8 cellular contexts compared by ENCODE assay signal in genomic region chr22:23070418-23071162, GRCh38. TPM values are rescaled to one million over a fixed set of nuclear protein-coding genes. Genes with fewer than 3 reads are reported as not detected.
A peak's percentile ranks its signal among the peaks of the same experiment; 100 is the strongest.
DNase-seq lines count a peak whose midpoint lies in the region; ATAC-seq and TF ChIP-seq lines count a peak whose summit lies in the region.

Gene GNAZ (plus strand): TSS chr22:23070519. CDS start chr22:23095696, 25,177 bp downstream.

- peak within 1 kb of the TSS; percentile 93 for H3K4me2 ChIP-seq in GM23248 (ENCODE audit: unreplicated experiment)
- peak within 1 kb of the TSS; percentile 99 for H3K4me2 ChIP-seq in OCI-LY3 (ENCODE audit: low read length)
- peak within 1 kb of the TSS; percentile 99 for H3K4me2 ChIP-seq in smooth muscle cell

- H3K27me3 ChIP-seq in GM23248 (replicated peaks; ENCODE audit: insufficient read depth) (no peaks in the 10 kb centered on the region), OCI-LY3 (ENCODE audit: low read depth, low read length) (no peaks in the 10 kb centered on the region), body of pancreas (no peaks in the 10 kb centered on the region), smooth muscle cell (ENCODE audit: low read depth) (peaks cover 34% of the 10 kb centered on the region)

- H3F3A ChIP-seq in GM23248 (ENCODE audit: insufficient read depth) (no peaks in the 10 kb centered on the region), smooth muscle cell (ENCODE audit: low read depth) (no peaks in the 10 kb centered on the region)

- H3K9me3 ChIP-seq in GM23248 (ENCODE audit: low read depth) (no peaks in the 10 kb centered on the region), OCI-LY3 (ENCODE audit: insufficient read depth, low read length) (no peaks in the 10 kb centered on the region), body of pancreas (no peaks in the 10 kb centered on the region), smooth muscle cell (replicated peaks; ENCODE audit: low read depth) (no peaks in the 10 kb centered on the region)

- H3K4me1 ChIP-seq in GM23248 (ENCODE audit: insufficient read depth) = no peaks in the 10 kb centered on the region
- H3K4me1 ChIP-seq in OCI-LY3 (ENCODE audit: low read length) = peaks cover 50% of the 10 kb centered on the region
- H3K4me1 ChIP-seq in body of pancreas = peaks cover 16% of the 10 kb centered on the region
- H3K4me1 ChIP-seq in smooth muscle cell (ENCODE audit: low read depth) = peaks cover 4% of the 10 kb centered on the region

- H3K27ac ChIP-seq in GM23248 (no peak within 1 kb of the TSS), OCI-LY3 (ENCODE audit: low read length) (peak within 1 kb of the TSS; percentile 99), body of pancreas (peak within 1 kb of the TSS; percentile 19 to 74 (median 61)), smooth muscle cell (ENCODE audit: low read depth) (no peak within 1 kb of the TSS)

- 8% methylated on average over 25 to 54 of the region's 83 CpGs for WGBS in GM23248 (ENCODE audit: low coverage in 1 of 2, low lambda C conversion rate in 2 of 2, missing lambda C conversion rate in 2 of 2), 2 experiments
- WGBS in body of pancreas, 2 donors = 21 to 32% methylated on average over 8 to 22 of the region's 83 CpGs
- WGBS in smooth muscle cell (ENCODE audit: low lambda C conversion rate) = 4% methylated on average over 18 of the region's 83 CpGs

- TF ChIP-seq POLR2A in body of pancreas (IDR thresholded peaks at IDR 0.05) = no peak

- H3K36me3 ChIP-seq in GM23248 (ENCODE audit: low read depth) = no peaks in the 10 kb centered on the region
- H3K36me3 ChIP-seq in OCI-LY3 (replicated peaks; ENCODE audit: low read depth, low read length) = peaks cover 27% of the 10 kb centered on the region
- no peaks in the 10 kb centered on the region for H3K36me3 ChIP-seq in body of pancreas (replicated peaks in 1 of 2; ENCODE audit: insufficient read depth in 1 of 2, low read depth in 2 of 2)
- H3K36me3 ChIP-seq in smooth muscle cell (ENCODE audit: low read depth) = no peaks in the 10 kb centered on the region

- in situ Hi-C loops in GM23248 (cut with MboI) = no loop called here

- peak; percentile 51 for ATAC-seq in body of pancreas

- H3K4me3 ChIP-seq in GM23248 (peak within 1 kb of the TSS; percentile 77), OCI-LY3 (ENCODE audit: low read length) (peak within 1 kb of the TSS; percentile 97), body of pancreas (peak within 1 kb of the TSS; percentile 6 to 19), smooth muscle cell (peak within 1 kb of the TSS; percentile 60)

- intact Hi-C loops in body of pancreas (cut with DNase I) = no loop called here

- peak within 1 kb of the TSS; percentile 39; the same call in 1 of the 2 replicates for H3K9ac ChIP-seq in GM23248
- H3K9ac ChIP-seq in OCI-LY3 (ENCODE audit: low read length) = peak within 1 kb of the TSS; percentile 98
- no peak within 1 kb of the TSS for H3K9ac ChIP-seq in smooth muscle cell (ENCODE audit: low read depth)

- TF ChIP-seq CTCF in OCI-LY3 (IDR thresholded peaks at IDR 0.05; ENCODE audit: low read depth, low read length) (no peak), body of pancreas (IDR thresholded peaks at IDR 0.05) (no peak), smooth muscle cell (IDR thresholded peaks at IDR 0.05; ENCODE audit: borderline replicate concordance, insufficient read depth, poor library complexity, severe bottlenecking) (no peak)

- no peaks in the 10 kb centered on the region for H3K79me2 ChIP-seq in GM23248 (ENCODE audit: insufficient read depth)
- H3K79me2 ChIP-seq in OCI-LY3 (ENCODE audit: low read length) = peaks cover 73% of the 10 kb centered on the region
- no peaks in the 10 kb centered on the region for H3K79me2 ChIP-seq in smooth muscle cell (ENCODE audit: low read depth)

- H2AFZ ChIP-seq in GM23248 = peak within 1 kb of the TSS; percentile 94
- H2AFZ ChIP-seq in OCI-LY3 (ENCODE audit: low read depth, low read length) = peak within 1 kb of the TSS; percentile 22; the same call in 1 of the 2 replicates
- peak within 1 kb of the TSS; percentile 93 for H2AFZ ChIP-seq in smooth muscle cell (ENCODE audit: low read depth)

- H3K9me2 ChIP-seq in GM23248 (ENCODE audit: insufficient read depth) = no peaks in the 10 kb centered on the region

- no peaks in the 10 kb centered on the region for H4K20me1 ChIP-seq in GM23248 (ENCODE audit: insufficient read depth)
- H4K20me1 ChIP-seq in OCI-LY3 (ENCODE audit: insufficient read depth, low read length) = peaks cover 43% of the 10 kb centered on the region
- H4K20me1 ChIP-seq in smooth muscle cell (ENCODE audit: low read depth) = no peaks in the 10 kb centered on the region

- DNase-seq in DMS153 (lab: John Stamatoyannopoulos, UW) (peak; percentile 2), GM23248 (peak; percentile 12), body of pancreas (peak in 3 of 4 donors; percentile 18 to 32 (median 26)), inferior parietal cortex (ENCODE audit: extremely low spot score) (peak; percentile 30), smooth muscle cell (lab: John Stamatoyannopoulos, UW; ENCODE audit: unreplicated experiment) (no peak), pons (ENCODE audit: low spot score) (no peak), NCI-H1092 (lab: John Stamatoyannopoulos, UW) (no peak)

RNA-seq across cellular contexts. Expression of gene GNAZ, which starts in this region (rescaled TPM):
- total RNA-seq in GM23248 (2014; rRNA removed; shearing (Covaris generic)) = 0.25 and 0.65 TPM in 2 replicates
- polyA plus RNA-seq in GM23248 (2016; fragmentation: Nextera tagmentation; extraction: Ambion mirVana) = 0.24 and 0.25 TPM in 2 replicates
- 1 to 10 TPM in 1 of 2 donors, under 1 TPM in 1; 0.33 to 2.3 TPM for total RNA-seq in body of pancreas
- total RNA-seq in smooth muscle cell = 1.2 and 1.3 TPM in 2 replicates
- polyA plus RNA-seq in smooth muscle cell = 0.50 and 2.0 TPM in 2 replicates

Comparison
In these comparisons a context has a peak if more than half of its experiments do, and no peak if none do; other contexts are left out.
1. Peak in DNase-seq, H3K4me3 ChIP-seq, H3K9ac ChIP-seq and H3K4me2 ChIP-seq in GM23248; RNA of the gene not detected or under 1 TPM.
2. DNase-seq: peak in DMS153 (single experiment), body of pancreas (3 of 4) and inferior parietal cortex (single experiment); none in smooth muscle cell (single experiment), pons (single experiment) and NCI-H1092 (single experiment).
3. H2AFZ ChIP-seq: peak in every context shown above with its lines; median percentile 94 in GM23248; 93 in smooth muscle cell; 22 in OCI-LY3.
4. H3K27ac ChIP-seq: peak in OCI-LY3 (single experiment) and body of pancreas (4 of 4); none in GM23248 (single experiment) and smooth muscle cell (single experiment).
5. H3K4me3 ChIP-seq: peak in every context shown above with its lines; median percentile 97 in OCI-LY3; 77 in GM23248; 60 in smooth muscle cell; 12 in body of pancreas.
6. Peak in every context shown above with its lines, with median percentiles within 50 percentile points of each other: H3K4me2 ChIP-seq.